19 cellular contexts compared by ENCODE assay signal in genomic region chr18:11823545-11823944, GRCh38. TPM values are rescaled to one million over a fixed set of nuclear protein-coding genes. Genes with fewer than 3 reads are reported as not detected.
DNase-seq lines count a peak whose midpoint lies in the region; ATAC-seq, FAIRE-seq and TF ChIP-seq lines count a peak whose summit lies in the region.
"Had no signal": no experiment of that assay in that cellular context is flagged by ENCODE, and none has a peak within 500 bp of the region (broad histone marks: within the 10 kb centered on the region; RNA-seq: fewer than 3 reads in every experiment).

No MANE protein-coding gene starts in this region.

- H3K36me3 ChIP-seq in H7 (replicated peaks; ENCODE audit: control insufficient read depth, insufficient read depth, low read length) (no peaks in the 10 kb centered on the region), HUES64 (ENCODE audit: insufficient read depth, low read length) (no peaks in the 10 kb centered on the region), K562 (ENCODE audit: control insufficient read depth, insufficient read depth, low read length) (no peaks in the 10 kb centered on the region), neural progenitor cell (no peaks in the 10 kb centered on the region)
- H3K36me3 ChIP-seq: BE2C had no signal

- no peak for TF ChIP-seq POLR2A in K562 (conservative IDR thresholded peaks at IDR 0.05)

- H3K79me2 ChIP-seq in K562 (ENCODE audit: control insufficient read depth, insufficient read depth, low read length) (no peaks in the 10 kb centered on the region), neural progenitor cell (ENCODE audit: low read depth) (no peaks in the 10 kb centered on the region)

- peak; percentile 50 for DNase-seq in H7
- peak in 2 of 4 experiments; percentile 42 to 44 for DNase-seq in K562 (ENCODE audit: extremely low read depth in 1 of 4, low spot score in 3 of 4)
- DNase-seq in neural progenitor cell (ENCODE audit: low spot score) = no peak
- no peak for DNase-seq in Right ventricle myocardium superior
- DNase-seq in HT-29 (ENCODE audit: low spot score) = no peak
- DNase-seq: BE2C; CD4-positive, alpha-beta memory T cell; DMS153; DND-41; GF-D8 had no signal

- H3K36me3 Mint-ChIP-seq in neural progenitor cell = no peaks in the 10 kb centered on the region

- TF ChIP-seq CTCF in K562 (IDR thresholded peaks at IDR 0.05 in 2 of 3, conservative IDR thresholded peaks at IDR 0.05 in 1 of 3; ENCODE audit: insufficient read depth in 2 of 3, low read depth in 1 of 3, low read length in 3 of 3) = no peak
- no peak for TF ChIP-seq CTCF in neural progenitor cell (IDR thresholded peaks at IDR 0.05)

- no peaks in the 10 kb centered on the region for H4K20me1 ChIP-seq in K562 (replicated peaks; ENCODE audit: control insufficient read depth, insufficient read depth, low read length)
- no peaks in the 10 kb centered on the region for H4K20me1 ChIP-seq in neural progenitor cell (ENCODE audit: low read depth)

- ATAC-seq in K562 (0 out of 3 replicates have a peak, but pooled peaks have one; percentile 43), Right ventricle myocardium superior (ENCODE audit: poor library complexity) (no peak), HG02938 (IDR thresholded peaks at IDR 0.05; ENCODE audit: unreplicated experiment) (no peak)
- ATAC-seq: A549, HCT116 had no signal

- BruUV-seq in K562 (replicated peaks; lab: Mats Ljungman, UMichigan) = no TSS peak

- WGBS in HUES64 = 66% methylated on average over 4 of the region's 5 CpGs
- WGBS in K562 (ENCODE audit: insufficient coverage, low coverage, missing lambda C conversion rate) = 10% methylated on average over 5 of the region's 5 CpGs

- no peaks in the 10 kb centered on the region for H3K9me3 ChIP-seq in HUES64 (ENCODE audit: insufficient read depth, low read depth, low read length)
- H3K9me3 ChIP-seq in K562 (replicated peaks; ENCODE audit: control insufficient read depth, insufficient read depth, low read depth, low read length) = no peaks in the 10 kb centered on the region
- no peaks in the 10 kb centered on the region for H3K9me3 ChIP-seq in neural progenitor cell (ENCODE audit: low read depth)
- H3K9me3 ChIP-seq: A549, BE2C had no signal

- peaks cover 19% of the 10 kb centered on the region for H3K4me1 ChIP-seq in HUES64 (ENCODE audit: insufficient read depth, low read length)
- H3K4me1 ChIP-seq in K562 (replicated peaks in 1 of 2; ENCODE audit: control insufficient read depth in 2 of 2, insufficient read depth in 2 of 2, low read length in 2 of 2) = peaks cover 12 to 15% of the 10 kb centered on the region in 2 experiments; a peak in 4 of 5 replicates
- H3K4me1 ChIP-seq in neural progenitor cell = no peaks in the 10 kb centered on the region
- H3K4me1 ChIP-seq: A549, BE2C had no signal

- H3K4me3 ChIP-seq in H7 (ENCODE audit: insufficient read depth, low read depth, low read length) (no peak overlapping the region), HUES64 (ENCODE audit: low read length) (no peak overlapping the region), K562 (no peak overlapping the region), neural progenitor cell (no peak overlapping the region)
- H3K4me3 ChIP-seq: A549 had no signal

- no peaks in the 10 kb centered on the region for H3K27me3 Mint-ChIP-seq in neural progenitor cell (ENCODE audit: insufficient read depth, low read depth)
- H3K27me3 Mint-ChIP-seq: CD4-positive, alpha-beta memory T cell had no signal

- peaks cover 16% of the 10 kb centered on the region for H3K4me1 Mint-ChIP-seq in neural progenitor cell
- H3K4me1 Mint-ChIP-seq: CD4-positive, alpha-beta memory T cell had no signal

- H3K9me3 Mint-ChIP-seq in neural progenitor cell = no peaks in the 10 kb centered on the region

- POLR2A ChIA-PET in K562 (lab: Yijun Ruan, JAX) = interaction anchor here (1.0 kb wide), 1 partner anchor 13 kb away, joined by 4 read pairs; no protein-coding TSS in a partner anchor

- no peak for TF ChIP-seq RAD21 in K562 (CRISPR knock-in tag; conservative IDR thresholded peaks at IDR 0.05 in 1 of 2, IDR thresholded peaks at IDR 0.05 in 1 of 2)

- in situ Hi-C loops in K562 (cut with MboI) = no loop called here

- H2AFZ ChIP-seq in K562 (ENCODE audit: low read depth, low read length) = no peak overlapping the region
- no peak overlapping the region for H2AFZ ChIP-seq in neural progenitor cell (replicated peaks)

- intact Hi-C loops in K562 (cut with micrococcal nuclease) (no loop called here), Right ventricle myocardium superior (cut with DNase I) (no loop called here)

- H3K27ac Mint-ChIP-seq in neural progenitor cell = peak overlapping the region; percentile 70
- H3K27ac Mint-ChIP-seq: CD4-positive, alpha-beta memory T cell had no signal

- peak; percentile 77 for FAIRE-seq in K562 (lab: Jason Lieb, UNC)
- FAIRE-seq: A549, D721Med, GM19239, H1 had no signal

- no peak overlapping the region for H3K4me3 Mint-ChIP-seq in neural progenitor cell
- H3K4me3 Mint-ChIP-seq: CD4-positive, alpha-beta memory T cell had no signal

- CTCF ChIA-PET in K562 (lab: Yijun Ruan, JAX; ENCODE audit: low intra/inter-chr PET ratio) = interaction anchor here (1.1 kb wide), 1 partner anchor 90 kb away, joined by 3 read pairs; no protein-coding TSS in a partner anchor

- no peak for TF ChIP-seq EP300 in K562 (IDR thresholded peaks at IDR 0.05; ENCODE audit: low read length)

- H3K4me2 ChIP-seq in K562 (ENCODE audit: insufficient read depth, low read length) (no peak overlapping the region), neural progenitor cell (no peak overlapping the region)
- H3K4me2 ChIP-seq: A549 had no signal

- no peaks in the 10 kb centered on the region for H3K9me1 ChIP-seq in K562 (ENCODE audit: control insufficient read depth, insufficient read depth, low read length)

- peaks cover 1% of the 10 kb centered on the region for H3F3A ChIP-seq in neural progenitor cell (ENCODE audit: low read depth)

- H3K9ac ChIP-seq in HUES64 (ENCODE audit: low read depth, low read length) = no peak overlapping the region
- no peak overlapping the region for H3K9ac ChIP-seq in K562 (ENCODE audit: insufficient read depth in 1 of 2, low read depth in 2 of 2, low read length in 2 of 2)
- H3K9ac ChIP-seq in neural progenitor cell = no peak overlapping the region

- H3K27me3 ChIP-seq in H7 (ENCODE audit: control insufficient read depth, insufficient read depth, low read length) (no peaks in the 10 kb centered on the region), HUES64 (ENCODE audit: insufficient read depth, low read length) (no peaks in the 10 kb centered on the region), K562 (ENCODE audit: control insufficient read depth in 2 of 2, insufficient read depth in 2 of 2, low read length in 2 of 2) (no peaks in the 10 kb centered on the region), neural progenitor cell (no peaks in the 10 kb centered on the region)

- H3K27ac ChIP-seq in HUES64 (ENCODE audit: low read depth, low read length) (peak overlapping the region; percentile 1; the same call in 1 of the 2 replicates), K562 (ENCODE audit: extremely low read depth, low read depth, low read length) (no peak overlapping the region), neural progenitor cell (peak overlapping the region; percentile 50)
- H3K27ac ChIP-seq: A549, C4-2B, HL-60 had no signal

TF ChIP-seq in K562, 482 proteins besides CTCF, POLR2A, EP300 and RAD21 (continues in another document):
- TF ChIP-seq ESRRA (IDR thresholded peaks at IDR 0.05; ENCODE audit: borderline replicate concordance, low read depth) (no peak), CEBPG (CRISPR knock-in tag; IDR thresholded peaks at IDR 0.05) (no peak), CEBPG (tag; conservative IDR thresholded peaks at IDR 0.05 in 1 of 2, IDR thresholded peaks at IDR 0.05 in 1 of 2) (no peak), SMARCA5 (IDR thresholded peaks at IDR 0.05) (no peak), ARID1B (IDR thresholded peaks at IDR 0.05) (no peak), TEAD2 (tag; IDR thresholded peaks at IDR 0.05) (no peak), ZFP36 (IDR thresholded peaks at IDR 0.05; ENCODE audit: low read depth, low read length, partially characterized antibody) (no peak), CREBBP (IDR thresholded peaks at IDR 0.05; ENCODE audit: low read depth, low read length) (no peak), SMARCB1 (IDR thresholded peaks at IDR 0.05; ENCODE audit: insufficient read length, low read depth) (no peak), KDM1A (IDR thresholded peaks at IDR 0.05) (peak; percentile 13 to 40; a peak in 2 of 4 replicates)

RNA-seq across cellular contexts. Expression of gene CHMP1B, which starts 27.7 kb away (rescaled TPM):
- 22.6 and 30.4 TPM in 2 replicates for total RNA-seq in H7 (2014; rRNA removed; shearing (Covaris generic))
- 22.3 TPM for polyA plus RNA-seq in HUES64 (2013, experiment 1 of 2)
- 26.2 TPM for polyA plus RNA-seq in HUES64 (2013, experiment 2 of 2)
- 8.3 and 13.4 TPM in 2 replicates for total RNA-seq in K562 (2011; cell fraction: chromatin; rRNA removed; ENCODE audit: low replicate concordance)
- 10.8 and 11.2 TPM in 2 replicates for total RNA-seq in K562 (2011; cell fraction: nucleolus; rRNA removed)
- 15.5 and 19.1 TPM in 2 replicates for total RNA-seq in K562 (2011; cell fraction: nucleoplasm; rRNA removed)
- total RNA-seq in K562 (2014; rRNA removed) (22.3 and 22.9 TPM in 2 replicates), K562 (2014; rRNA removed; fragmentation: Illumina TruSeq; extraction: Trizol) (18.7 and 21.7 TPM in 2 replicates), K562 (2015; rRNA removed; fragmentation: Illumina TruSeq; extraction: Trizol) (15.6 and 17.6 TPM in 2 replicates), K562 (2021) (17.1 and 21.3 TPM in 2 replicates), neural progenitor cell (ENCODE audit: low replicate concordance) (50.8 and 62.9 TPM in 2 replicates), Right ventricle myocardium superior (26.5 TPM)
- polyA plus RNA-seq in K562 (2011; rRNA removed) (17.7 and 19.0 TPM in 2 replicates), K562 (2014; fragmentation: Illumina TruSeq; extraction: Trizol) (20.3 and 22.6 TPM in 2 replicates), K562 (2014; fragmentation: Nextera tagmentation; extraction: Ambion mirVana) (10 to 100 TPM; 12.3 to 14.5 TPM), K562 (2014; rRNA removed) (27.9 and 29.9 TPM in 2 replicates)
- polyA plus RNA-seq in K562 (2011; cell fraction: cytosol; rRNA removed) = 15.7 and 19.8 TPM in 2 replicates
- polyA plus RNA-seq in K562 (2011; cell fraction: nucleus; rRNA removed) = 11.0 and 12.8 TPM in 2 replicates
- polyA plus RNA-seq in K562 (2012) = 16.6 and 23.6 TPM in 2 replicates
- 16.9 and 22.1 TPM in 2 replicates for polyA minus RNA-seq in K562 (2011; rRNA and poly(A)+ RNA removed)
- 6.8 and 7.9 TPM in 2 replicates for polyA minus RNA-seq in K562 (2011; cell fraction: cytosol; rRNA and poly(A)+ RNA removed)
- 5.1 and 10.0 TPM in 2 replicates for polyA minus RNA-seq in K562 (2011; cell fraction: nucleus; rRNA and poly(A)+ RNA removed)
- 47.1 and 51.8 TPM in 2 replicates for total RNA-seq in HT-29 (2014; rRNA removed; shearing (Covaris generic))
